Comparison of ENCODE assay signal across 9 cellular contexts in the genomic region with DNA sequence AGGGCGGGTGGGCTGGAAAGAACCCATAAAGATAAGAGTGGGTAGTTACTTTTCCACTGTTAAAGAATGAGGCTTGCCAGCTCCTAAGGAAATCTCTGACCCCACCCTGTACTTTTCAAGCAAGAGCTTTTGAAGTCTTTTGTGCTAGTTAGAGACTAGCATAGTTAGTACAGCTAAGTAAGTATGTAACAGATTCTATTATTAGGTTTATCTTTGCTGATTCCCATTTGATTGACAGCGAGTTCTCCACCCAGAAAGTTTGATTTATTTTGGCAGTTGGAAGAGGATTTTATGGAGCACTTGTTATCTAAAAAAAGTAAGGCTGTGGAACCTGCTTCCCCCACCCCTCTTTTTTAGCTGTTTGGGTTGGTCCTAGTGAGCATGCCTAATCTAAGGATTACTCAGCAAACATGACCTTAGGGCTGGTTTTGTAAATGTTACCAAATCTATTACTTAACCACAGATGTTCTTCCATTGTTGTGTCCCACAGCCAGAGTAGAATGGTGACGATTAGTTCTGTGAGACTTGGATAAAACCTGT. TPM values are rescaled to one million over a fixed set of nuclear protein-coding genes. Genes with fewer than 3 reads are reported as not detected.
DNase-seq lines count a peak whose midpoint lies in the region; ATAC-seq and TF ChIP-seq lines count a peak whose summit lies in the region.
"Had no signal": no experiment of that assay in that cellular context is flagged by ENCODE, and none has a peak within 500 bp of the region (broad histone marks: within the 10 kb centered on the region; RNA-seq: fewer than 3 reads in every experiment).

No MANE protein-coding gene starts in this region.

- peak overlapping the region; percentile 63 for H3K27ac ChIP-seq in ACC112 (ENCODE audit: low read depth, low read length)
- peak overlapping the region; percentile 21 to 80 (median 66) for H3K27ac ChIP-seq in body of pancreas
- peak overlapping the region; percentile 15 to 40 for H3K27ac ChIP-seq in liver (ENCODE audit: low read depth in 1 of 2, low read length in 2 of 2)
- H3K27ac ChIP-seq in testis, result no peak overlapping the region

- no peak overlapping the region for H2AFZ ChIP-seq in ACC112 (ENCODE audit: low read length, unreplicated experiment)

- DNase-seq in LNCaP clone FGC (ENCODE audit: low read depth), result peak; percentile 71
- peak; percentile 23 to 81 (median 48) for DNase-seq in body of pancreas
- DNase-seq in testis, result no peak
- no peak for DNase-seq in DMS 273 treated with DMSO at 0.1 percent for 48 hours (lab: John Stamatoyannopoulos, UW)
- DNase-seq in activated CD4-positive, CD25-positive, alpha-beta regulatory T cell (lab: John Stamatoyannopoulos, UW), result no peak
- no peak for DNase-seq in stimulated activated naive B cell treated with anti-CD40 and anti-IgM and Interleukin-4, amounts not matched to agents 10 μg/mL and 1 μg/mL and 100 μg/mL, for 72 hours
- DNase-seq: CD4-positive, CD25-positive, alpha-beta regulatory T cell had no signal

- H3K4me1 ChIP-seq in ACC112 (ENCODE audit: control insufficient read depth, insufficient read depth, low read length, unreplicated experiment) (peaks cover 62% of the 10 kb centered on the region), body of pancreas (peaks cover 61% of the 10 kb centered on the region), liver (ENCODE audit: control insufficient read depth in 4 of 4, insufficient read depth in 4 of 4, low read length in 3 of 4) (peaks cover 10 to 42% (median 16%) of the 10 kb centered on the region in 4 donors), testis (peaks cover 9% of the 10 kb centered on the region)

- WGBS in body of pancreas, 2 donors, result 28 to 34% methylated on average over 3 of the region's 3 CpGs
- WGBS in liver, result 32% methylated on average over 3 of the region's 3 CpGs
- 49 to 58% methylated on average over 3 of the region's 3 CpGs for WGBS in testis, 2 donors

- peaks cover 0 to 12% of the 10 kb centered on the region in 2 donors for H3K4me1 Mint-ChIP-seq in stimulated activated naive B cell treated with anti-CD40 and anti-IgM and Interleukin-4, amounts not matched to agents 10 μg/mL and 1 μg/mL and 100 μg/mL, for 72 hours

- H3K27ac Mint-ChIP-seq in stimulated activated naive B cell treated with anti-CD40 and anti-IgM and Interleukin-4, amounts not matched to agents 10 μg/mL and 1 μg/mL and 100 μg/mL, for 72 hours, result no peak overlapping the region

- TF ChIP-seq POLR2A in body of pancreas (IDR thresholded peaks at IDR 0.05), result no peak
- TF ChIP-seq POLR2A in testis (IDR thresholded peaks at IDR 0.05), result no peak

- TF ChIP-seq CTCF in LNCaP clone FGC (IDR thresholded peaks at IDR 0.05; ENCODE audit: control insufficient read depth, extremely low read depth, insufficient read depth) (no peak), body of pancreas (IDR thresholded peaks at IDR 0.05) (peak in 1 of 7 experiments; percentile 4), liver (IDR thresholded peaks at IDR 0.05; ENCODE audit: low read depth, low read length, missing input control) (no peak), testis (IDR thresholded peaks at IDR 0.05) (no peak)

- no peaks in the 10 kb centered on the region for H3K27me3 ChIP-seq in ACC112 (ENCODE audit: insufficient read depth, low read length)
- H3K27me3 ChIP-seq in body of pancreas, result no peaks in the 10 kb centered on the region
- no peaks in the 10 kb centered on the region for H3K27me3 ChIP-seq in liver (ENCODE audit: control insufficient read depth in 4 of 4, insufficient read depth in 4 of 4, low read length in 3 of 4)
- H3K27me3 ChIP-seq in testis, result no peaks in the 10 kb centered on the region

- peaks cover 3 to 7% of the 10 kb centered on the region in 2 donors for H3K36me3 Mint-ChIP-seq in stimulated activated naive B cell treated with anti-CD40 and anti-IgM and Interleukin-4, amounts not matched to agents 10 μg/mL and 1 μg/mL and 100 μg/mL, for 72 hours

- no peak overlapping the region for H3K4me3 Mint-ChIP-seq in stimulated activated naive B cell treated with anti-CD40 and anti-IgM and Interleukin-4, amounts not matched to agents 10 μg/mL and 1 μg/mL and 100 μg/mL, for 72 hours
- H3K4me3 Mint-ChIP-seq: CD4-positive, CD25-positive, alpha-beta regulatory T cell had no signal

- H3K27me3 Mint-ChIP-seq in stimulated activated naive B cell treated with anti-CD40 and anti-IgM and Interleukin-4, amounts not matched to agents 10 μg/mL and 1 μg/mL and 100 μg/mL, for 72 hours, result peaks cover 20 to 43% of the 10 kb centered on the region in 2 donors
- H3K27me3 Mint-ChIP-seq: CD4-positive, CD25-positive, alpha-beta regulatory T cell had no signal

- H3K4me3 ChIP-seq in ACC112 (ENCODE audit: low read depth, low read length) (no peak overlapping the region), LNCaP clone FGC (ENCODE audit: low read depth, low read length) (no peak overlapping the region), body of pancreas (no peak overlapping the region), liver (ENCODE audit: low read depth in 1 of 3, low read length in 3 of 3) (no peak overlapping the region), testis (no peak overlapping the region)

- peak; percentile 93 for ATAC-seq in body of pancreas
- ATAC-seq in stimulated activated naive B cell treated with anti-CD40 and anti-IgM and Interleukin-4, amounts not matched to agents 10 μg/mL and 1 μg/mL and 100 μg/mL, for 72 hours (replicated peaks), result no peak

- no peaks in the 10 kb centered on the region for H3K9me3 Mint-ChIP-seq in stimulated activated naive B cell treated with anti-CD40 and anti-IgM and Interleukin-4, amounts not matched to agents 10 μg/mL and 1 μg/mL and 100 μg/mL, for 72 hours
- H3K9me3 Mint-ChIP-seq: CD4-positive, CD25-positive, alpha-beta regulatory T cell had no signal

- H3K36me3 ChIP-seq in ACC112 (ENCODE audit: insufficient read depth, low read length), result peaks cover 25% of the 10 kb centered on the region
- H3K36me3 ChIP-seq in body of pancreas (replicated peaks in 1 of 2; ENCODE audit: insufficient read depth in 1 of 2, low read depth in 2 of 2), result no peaks in the 10 kb centered on the region
- H3K36me3 ChIP-seq in liver (ENCODE audit: control insufficient read depth in 4 of 4, insufficient read depth in 3 of 4, low read depth in 1 of 4, low read length in 3 of 4), result no peaks in the 10 kb centered on the region
- no peaks in the 10 kb centered on the region for H3K36me3 ChIP-seq in testis (ENCODE audit: low read depth, missing control alignments)

- H3K9me3 ChIP-seq in body of pancreas, result no peaks in the 10 kb centered on the region
- H3K9me3 ChIP-seq in liver (ENCODE audit: control insufficient read depth in 4 of 4, low read length in 3 of 4), result no peaks in the 10 kb centered on the region
- no peaks in the 10 kb centered on the region for H3K9me3 ChIP-seq in testis

- H3K9ac ChIP-seq in liver (ENCODE audit: low read depth in 1 of 2, low read length in 2 of 2), result no peak overlapping the region

- peaks cover 95% of the 10 kb centered on the region for H3K79me2 ChIP-seq in ACC112 (ENCODE audit: control insufficient read depth, insufficient read depth, low read length, unreplicated experiment)

- TF ChIP-seq RAD21 in liver (IDR thresholded peaks at IDR 0.05), result peak; percentile 55 to 63

- intact Hi-C loops in body of pancreas (cut with DNase I) (no loop called here), testis (cut with DNase I; ENCODE audit: low total_unique reads) (no loop called here)

TF ChIP-seq in liver, 16 proteins besides CTCF, POLR2A, EP300 and RAD21 (continues in another document):
- TF ChIP-seq NR2F2 (IDR thresholded peaks at IDR 0.05) (no peak), REST (IDR thresholded peaks at IDR 0.05) (peak; percentile 40), TAF1 (conservative IDR thresholded peaks at IDR 0.05) (no peak), RXRA (IDR thresholded peaks at IDR 0.05) (peak; percentile 82 to 84), FOXA2 (IDR thresholded peaks at IDR 0.05) (peak; percentile 60)
- TF ChIP-seq, protein P1, sequence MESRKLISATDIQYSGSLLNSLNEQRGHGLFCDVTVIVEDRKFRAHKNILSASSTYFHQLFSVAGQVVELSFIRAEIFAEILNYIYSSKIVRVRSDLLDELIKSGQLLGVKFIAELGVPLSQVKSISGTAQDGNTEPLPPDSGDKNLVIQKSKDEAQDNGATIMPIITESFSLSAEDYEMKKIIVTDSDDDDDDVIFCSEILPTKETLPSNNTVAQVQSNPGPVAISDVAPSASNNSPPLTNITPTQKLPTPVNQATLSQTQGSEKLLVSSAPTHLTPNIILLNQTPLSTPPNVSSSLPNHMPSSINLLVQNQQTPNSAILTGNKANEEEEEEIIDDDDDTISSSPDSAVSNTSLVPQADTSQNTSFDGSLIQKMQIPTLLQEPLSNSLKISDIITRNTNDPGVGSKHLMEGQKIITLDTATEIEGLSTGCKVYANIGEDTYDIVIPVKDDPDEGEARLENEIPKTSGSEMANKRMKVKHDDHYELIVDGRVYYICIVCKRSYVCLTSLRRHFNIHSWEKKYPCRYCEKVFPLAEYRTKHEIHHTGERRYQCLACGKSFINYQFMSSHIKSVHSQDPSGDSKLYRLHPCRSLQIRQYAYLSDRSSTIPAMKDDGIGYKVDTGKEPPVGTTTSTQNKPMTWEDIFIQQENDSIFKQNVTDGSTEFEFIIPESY (IDR thresholded peaks at IDR 0.05), result peak; percentile 84

RNA-seq across cellular contexts. Expression of gene FNDC3B, which starts 57.6 kb away (rescaled TPM):
- 10 to 100 TPM; 64.3 to 86.0 TPM for total RNA-seq in body of pancreas
- 10 to 100 TPM; 36.4 to 74.2 TPM for total RNA-seq in liver
- polyA plus RNA-seq in liver, result 10 to 100 TPM; 23.3 to 29.4 TPM
- 10 to 100 TPM; 57.7 to 63.5 TPM for total RNA-seq in testis
- polyA plus RNA-seq in testis (ENCODE audit: insufficient read depth, low read depth, low replicate concordance), result 24.2 TPM

Comparison
In these comparisons a context has a peak if more than half of its experiments do, and no peak if none do; other contexts are left out.
1. H3K27ac ChIP-seq: peak in ACC112 (single experiment), body of pancreas (4 of 4) and liver (2 of 2); none in testis (0 of 2).
2. DNase-seq: peak in LNCaP clone FGC (single experiment) and body of pancreas (4 of 4); none in testis (single experiment), DMS 273 treated with DMSO at 0.1 percent for 48 hours (single experiment), activated CD4-positive, CD25-positive, alpha-beta regulatory T cell (0 of 4) and stimulated activated naive B cell treated with anti-CD40 and anti-IgM and Interleukin-4, amounts not matched to agents 10 μg/mL and 1 μg/mL and 100 μg/mL, for 72 hours (single experiment).